Comparison of ENCODE assay signal across 15 cellular contexts in the genomic region with DNA sequence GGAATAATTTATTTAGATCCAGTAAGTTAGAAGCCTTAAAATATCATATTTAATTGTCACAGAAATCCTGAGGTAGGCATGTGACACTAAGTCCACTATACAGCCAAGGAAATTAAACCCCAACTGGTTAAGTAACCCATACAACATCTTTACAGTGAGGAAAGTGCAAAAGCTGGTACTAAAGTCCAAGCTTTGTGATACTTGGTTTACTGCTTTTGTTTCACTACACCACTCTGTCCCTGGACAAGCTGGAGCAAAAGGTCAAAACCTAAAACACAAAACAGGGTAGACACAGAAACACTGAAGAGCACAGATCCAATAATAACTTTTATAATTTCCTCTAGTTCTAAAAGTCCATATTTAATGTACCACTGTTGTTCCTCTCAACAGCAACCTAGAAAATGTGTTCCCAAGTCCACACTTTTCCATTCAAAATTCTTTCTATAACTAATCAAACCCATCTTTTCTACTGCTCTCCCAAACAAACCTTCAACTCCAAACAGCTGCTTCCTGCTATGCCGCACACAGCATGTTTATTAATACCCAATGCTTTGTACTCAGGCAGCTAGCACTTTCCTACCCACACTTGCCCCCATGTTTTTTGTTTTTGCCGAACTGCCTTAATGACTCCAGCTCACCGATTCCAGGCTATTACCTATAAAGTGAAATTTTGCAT.
A peak's percentile ranks its signal among the peaks of the same experiment; 100 is the strongest.
DNase-seq lines count a peak whose midpoint lies in the region; ATAC-seq and TF ChIP-seq lines count a peak whose summit lies in the region.
"Had no signal": no experiment of that assay in that cellular context is flagged by ENCODE, and none has a peak within 500 bp of the region (broad histone marks: within the 10 kb centered on the region; RNA-seq: fewer than 3 reads in every experiment).

No MANE protein-coding gene starts in this region.

- H3K4me3 Mint-ChIP-seq in activated CD4-positive, alpha-beta T cell treated with anti-CD3 and anti-CD28 coated beads for 36 hours = no peak overlapping the region
- peak overlapping the region in 4 of 5 donors; percentile 0 to 51 (median 26) for H3K4me3 Mint-ChIP-seq in immature natural killer cell
- no peak overlapping the region for H3K4me3 Mint-ChIP-seq in progenitor cell of endocrine pancreas (ENCODE audit: low read depth)
- H3K4me3 Mint-ChIP-seq: T-helper 2 cell treated with Interferon-gamma antibody and Interleukin-4, amounts not matched to agents 5 μg/mL and 100 μg/mL, for 36 hours had no signal

- H3K27me3 ChIP-seq in Panc1 (ENCODE audit: control insufficient read depth, insufficient read depth, low read length) = no peaks in the 10 kb centered on the region
- H3K27me3 ChIP-seq: upper lobe of left lung had no signal

- TF ChIP-seq CTCF in Panc1 (IDR thresholded peaks at IDR 0.05) = no peak
- TF ChIP-seq CTCF in progenitor cell of endocrine pancreas (IDR thresholded peaks at IDR 0.05; ENCODE audit: unreplicated experiment) = no peak

- peaks cover 2% of the 10 kb centered on the region for H3K36me3 Mint-ChIP-seq in activated CD4-positive, alpha-beta T cell treated with anti-CD3 and anti-CD28 coated beads for 36 hours (ENCODE audit: low read depth)
- no peaks in the 10 kb centered on the region for H3K36me3 Mint-ChIP-seq in immature natural killer cell
- no peaks in the 10 kb centered on the region for H3K36me3 Mint-ChIP-seq in progenitor cell of endocrine pancreas (ENCODE audit: insufficient read depth)

- CTCF ChIA-PET in activated CD4-positive, alpha-beta T cell treated with anti-CD3 and anti-CD28 coated beads for 36 hours (lab: Charles Lee) = interaction anchor here (1.3 to 1.9 kb wide), 3 partner anchors 10 to 49 kb away, joined by 3 to 7 read pairs (median 4); no protein-coding TSS in a partner anchor
- CTCF ChIA-PET in Panc1 (lab: Charles Lee) = no interaction called here

- H3K9me3 Mint-ChIP-seq in activated CD4-positive, alpha-beta T cell treated with anti-CD3 and anti-CD28 coated beads for 36 hours (ENCODE audit: low read depth) = no peaks in the 10 kb centered on the region
- H3K9me3 Mint-ChIP-seq in immature natural killer cell (no peaks in the 10 kb centered on the region), progenitor cell of endocrine pancreas (ENCODE audit: low read depth) (no peaks in the 10 kb centered on the region)
- H3K9me3 Mint-ChIP-seq: T-helper 2 cell treated with Interferon-gamma antibody and Interleukin-4, amounts not matched to agents 5 μg/mL and 100 μg/mL, for 36 hours had no signal

- intact Hi-C loops in activated CD4-positive, alpha-beta T cell treated with anti-CD3 and anti-CD28 coated beads for 36 hours (cut with DNase I, micrococcal nuclease) = loop anchor here in 1 of 2 experiments (2.0 to 5.0 kb wide), 2 partner anchors 14 to 104 kb away; no protein-coding TSS in a partner anchor
- intact Hi-C loops in Panc1 (cut with micrococcal nuclease; ENCODE audit: unreplicated experiment) = no loop called here

- H3K36me3 ChIP-seq in Panc1 (ENCODE audit: control insufficient read depth, insufficient read depth, low read length) = no peaks in the 10 kb centered on the region
- H3K36me3 ChIP-seq: upper lobe of left lung had no signal

- peaks cover 86% of the 10 kb centered on the region for H3K4me1 Mint-ChIP-seq in activated CD4-positive, alpha-beta T cell treated with anti-CD3 and anti-CD28 coated beads for 36 hours
- H3K4me1 Mint-ChIP-seq in immature natural killer cell (peaks cover 66 to 82% of the 10 kb centered on the region in 2 donors), progenitor cell of endocrine pancreas (ENCODE audit: low read depth) (peaks cover 51% of the 10 kb centered on the region)

- peak overlapping the region; percentile 13; the same call in 1 of the 2 replicates for H3K27ac ChIP-seq in Panc1 (ENCODE audit: low read length)
- H3K27ac ChIP-seq: A549 had no signal

- no TSS peak for BruUV-seq in Panc1 (replicated peaks; lab: Mats Ljungman, UMichigan)

- H3K4me3 ChIP-seq in Panc1 (ENCODE audit: low read depth in 2 of 2, low read length in 2 of 2) = no peak overlapping the region
- H3K4me3 ChIP-seq: A549, smooth muscle cell, upper lobe of left lung had no signal

- no peaks in the 10 kb centered on the region for H3K27me3 Mint-ChIP-seq in activated CD4-positive, alpha-beta T cell treated with anti-CD3 and anti-CD28 coated beads for 36 hours
- H3K27me3 Mint-ChIP-seq in immature natural killer cell (ENCODE audit: low read depth in 3 of 3) (no peaks in the 10 kb centered on the region), progenitor cell of endocrine pancreas (no peaks in the 10 kb centered on the region)

- no peak for DNase-seq in activated CD4-positive, alpha-beta T cell treated with anti-CD3 and anti-CD28 coated beads for 36 hours
- no peak for DNase-seq in activated CD4-positive, alpha-beta T cell treated with anti-CD3 and anti-CD28 coated beads, Interleukin-2, amount 50 U/mL, for 4 hours
- DNase-seq in Panc1 (ENCODE audit: low read depth, low spot score) (no peak), immature natural killer cell (no peak), progenitor cell of endocrine pancreas (ENCODE audit: low spot score, unreplicated experiment) (no peak)
- DNase-seq: DMS79 treated with DMSO at 0.1 percent for 48 hours; effector memory CD4-positive, alpha-beta T cell; NCI-H187; upper lobe of left lung had no signal

- peaks cover 61% of the 10 kb centered on the region for H3K4me1 ChIP-seq in Panc1 (ENCODE audit: control insufficient read depth, insufficient read depth, low read length)

- H3K27ac Mint-ChIP-seq in activated CD4-positive, alpha-beta T cell treated with anti-CD3 and anti-CD28 coated beads for 36 hours = peak overlapping the region; percentile 53
- H3K27ac Mint-ChIP-seq in immature natural killer cell (peak overlapping the region in 2 of 6 donors; percentile 0 to 24), progenitor cell of endocrine pancreas (peak overlapping the region; percentile 10)
- H3K27ac Mint-ChIP-seq: T-helper 2 cell treated with Interferon-gamma antibody and Interleukin-4, amounts not matched to agents 5 μg/mL and 100 μg/mL, for 36 hours had no signal

- ATAC-seq in activated CD4-positive, alpha-beta T cell treated with anti-CD3 and anti-CD28 coated beads for 36 hours = no peak
- ATAC-seq in Panc1 (no peak), GM21423 (IDR thresholded peaks at IDR 0.05; ENCODE audit: unreplicated experiment) (no peak), GM18867 (IDR thresholded peaks at IDR 0.05; ENCODE audit: unreplicated experiment) (no peak), GM18511 (IDR thresholded peaks at IDR 0.05; ENCODE audit: unreplicated experiment) (no peak)
- ATAC-seq: A549 had no signal

- in situ Hi-C loops in Panc1 (cut with HindIII; ENCODE audit: low pct_unique_long_range_greater_than_20kb, low sequenced_read_pairs) = no loop called here

- no peaks in the 10 kb centered on the region for H3K9me3 ChIP-seq in Panc1 (ENCODE audit: control insufficient read depth, insufficient read depth, low read depth, low read length)
- H3K9me3 ChIP-seq: A549, upper lobe of left lung had no signal

- POLR2A ChIA-PET in activated CD4-positive, alpha-beta T cell treated with anti-CD3 and anti-CD28 coated beads for 36 hours (lab: Charles Lee) = no interaction called here
- POLR2A ChIA-PET in Panc1 (lab: Charles Lee) = no interaction called here

Comparison
In these comparisons a context has a peak if more than half of its experiments do, and no peak if none do; other contexts are left out.
1. H3K4me3 Mint-ChIP-seq: peak in immature natural killer cell (4 of 5); none in activated CD4-positive, alpha-beta T cell treated with anti-CD3 and anti-CD28 coated beads for 36 hours (single experiment) and progenitor cell of endocrine pancreas (single experiment).